In the genomic region with DNA sequence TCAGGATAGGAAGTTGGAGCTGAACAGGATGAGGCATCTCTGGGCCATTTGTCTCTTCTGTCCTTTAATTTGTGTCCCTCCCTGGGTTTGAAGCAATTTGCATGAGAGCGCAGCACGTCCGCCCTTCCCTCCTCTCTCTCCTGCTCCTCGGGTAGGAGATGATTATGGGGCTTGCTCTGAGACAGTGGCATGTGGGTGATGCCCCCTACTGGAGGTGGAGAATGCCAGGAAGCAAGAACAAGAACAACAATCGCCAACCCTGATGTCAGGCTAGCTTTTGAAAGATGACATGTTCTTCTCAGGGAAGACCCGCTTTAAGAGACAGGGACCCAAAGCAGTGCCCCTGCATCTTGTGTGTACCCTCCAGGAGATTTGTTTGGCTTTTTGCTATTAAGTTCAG, we compare ENCODE assay signal across 9 cellular contexts.
DNase-seq lines count a peak whose midpoint lies in the region; ATAC-seq, FAIRE-seq and TF ChIP-seq lines count a peak whose summit lies in the region.
"Had no signal": no experiment of that assay in that cellular context is flagged by ENCODE, and none has a peak within 500 bp of the region (broad histone marks: within the 10 kb centered on the region; RNA-seq: fewer than 3 reads in every experiment).

No MANE protein-coding gene starts in this region.

- POLR2A ChIA-PET in A549 (lab: Yijun Ruan, JAX) = no interaction called here

- WGBS in A549 (ENCODE audit: missing lambda C conversion rate) = 65% methylated on average over 6 of the region's 6 CpGs

- H3K4me3 ChIP-seq in A549 = no peak overlapping the region
- no peak overlapping the region for H3K4me3 ChIP-seq in GM12864 (ENCODE audit: low read depth, low read length)
- no peak overlapping the region for H3K4me3 ChIP-seq in epithelial cell of proximal tubule (ENCODE audit: low read depth, low read length)

- H3K4me1 ChIP-seq in A549 = peaks cover 13% of the 10 kb centered on the region; the same call in 2 of the 3 replicates

- TF ChIP-seq RAD21 in A549 (conservative IDR thresholded peaks at IDR 0.05 in 1 of 2, IDR thresholded peaks at IDR 0.05 in 1 of 2) = peak; percentile 23 to 48; a peak in 3 of 5 replicates

- FAIRE-seq in A549 (lab: Jason Lieb, UNC) = no peak

- no peak for TF ChIP-seq POLR2A in A549 (IDR thresholded peaks at IDR 0.05; ENCODE audit: low read length)

- no peak overlapping the region for H3K4me2 ChIP-seq in A549

- H3K9me3 ChIP-seq in A549 = peaks cover 5% of the 10 kb centered on the region; the same call in 1 of the 3 replicates

- peak; percentile 37 for TF ChIP-seq CTCF in A549 (IDR thresholded peaks at IDR 0.05)
- TF ChIP-seq CTCF in GM12864 (IDR thresholded peaks at IDR 0.05; ENCODE audit: low read depth, low read length, missing control alignments) = peak; percentile 63
- TF ChIP-seq CTCF in epithelial cell of proximal tubule (conservative IDR thresholded peaks at IDR 0.05; ENCODE audit: low read depth, low read length) = peak; percentile 82

- DNase-seq in A549 (ENCODE audit: low read depth in 1 of 2, low spot score in 1 of 2) = peak in 1 of 2 experiments; percentile 38
- peak; percentile 26 for DNase-seq in GM12864 (ENCODE audit: low read depth)
- peak; percentile 51 to 66 for DNase-seq in NOMO-1 (lab: John Stamatoyannopoulos, UW; ENCODE audit: unreplicated experiment in 2 of 2)
- no peak for DNase-seq in epithelial cell of proximal tubule (ENCODE audit: low read depth)
- no peak for DNase-seq in RKO (ENCODE audit: low spot score)
- no peak for DNase-seq in stimulated activated CD4-positive, alpha-beta T cell treated with anti-CD3 and anti-CD28 coated beads, Interleukin-2, amount 100 ng/mL, for 48 hours
- DNase-seq: activated T-cell treated with anti-CD3 and anti-CD28 coated beads, Interleukin-2, amount 50 U/mL, for 4 hours had no signal

- CTCF ChIA-PET in A549 (lab: Yijun Ruan, JAX) = interaction anchor here (1.2 to 1.7 kb wide), 4 partner anchors 9 to 94 kb away, joined by 3 to 4 read pairs (median 3); no protein-coding TSS in a partner anchor

- peak; percentile 47 to 71; a peak in 3 of 6 replicates for ATAC-seq in A549
- ATAC-seq in GM21447 (IDR thresholded peaks at IDR 0.05; ENCODE audit: unreplicated experiment) = no peak
- no peak for ATAC-seq in GM19397 (IDR thresholded peaks at IDR 0.05; ENCODE audit: unreplicated experiment)
- ATAC-seq: activated T-cell treated with anti-CD3 and anti-CD28 coated beads, Interleukin-2, amount 50 U/mL, for 4 hours had no signal

- TF ChIP-seq EP300 in A549 (IDR thresholded peaks at IDR 0.05) = no peak

- H3K27ac ChIP-seq in A549 = no peak overlapping the region

TF ChIP-seq in A549, 52 proteins besides CTCF, POLR2A, EP300 and RAD21:
- TF ChIP-seq HOXA7 (CRISPR knock-in tag; IDR thresholded peaks at IDR 0.05) (no peak), ZSCAN20 (CRISPR knock-in tag; IDR thresholded peaks at IDR 0.05) (no peak), EHF (CRISPR knock-in tag; IDR thresholded peaks at IDR 0.05) (no peak), RNF2 (IDR thresholded peaks at IDR 0.05; ENCODE audit: borderline replicate concordance, low read depth) (no peak)

Comparison
In these comparisons a context has a peak if more than half of its experiments do, and no peak if none do; other contexts are left out.
1. ATAC-seq: peak in A549 (2 of 2); none in GM21447 (single experiment) and GM19397 (single experiment).
2. DNase-seq: peak in GM12864 (single experiment) and NOMO-1 (2 of 2); none in epithelial cell of proximal tubule (single experiment), RKO (single experiment) and stimulated activated CD4-positive, alpha-beta T cell treated with anti-CD3 and anti-CD28 coated beads, Interleukin-2, amount 100 ng/mL, for 48 hours (0 of 2).
3. Peak in every context shown above with its lines, with median percentiles within 50 percentile points of each other: CTCF ChIP-seq.